In genomic region chr6:130322673-130323268, GRCh38 we compare ENCODE assay signal across 8 cellular contexts. TPM values are rescaled to one million over a fixed set of nuclear protein-coding genes. Genes with fewer than 3 reads are reported as not detected.
A peak's percentile ranks its signal among the peaks of the same experiment; 100 is the strongest.
DNase-seq lines count a peak whose midpoint lies in the region; ATAC-seq and TF ChIP-seq lines count a peak whose summit lies in the region.

No MANE protein-coding gene starts in this region.

- intact Hi-C loops in MCF 10A (cut with micrococcal nuclease): loop anchor here (1.0 kb wide), 4 partner anchors 376 to 550 kb away; no protein-coding TSS in a partner anchor

- peak; percentile 86 for ATAC-seq in left lobe of liver
- no peak for ATAC-seq in HG02981 (IDR thresholded peaks at IDR 0.05; ENCODE audit: unreplicated experiment)

- peak; percentile 89 for TF ChIP-seq CTCF in LNCaP clone FGC (IDR thresholded peaks at IDR 0.05; ENCODE audit: control insufficient read depth, extremely low read depth, insufficient read depth)
- TF ChIP-seq CTCF in MCF 10A (IDR thresholded peaks at IDR 0.05; ENCODE audit: unreplicated experiment): peak; percentile 78

- DNase-seq in activated CD4-positive, CD25-positive, alpha-beta regulatory T cell (lab: John Stamatoyannopoulos, UW): peak in 3 of 4 experiments; percentile 4 to 23 (median 14)
- no peak for DNase-seq in activated CD4-positive, CD25-positive, alpha-beta regulatory T cell treated with anti-CD3 and anti-CD28 coated beads, Interleukin-2, amount 50 U/mL, for 72 hours
- DNase-seq in LNCaP clone FGC (ENCODE audit: low read depth) (peak; percentile 31), T-helper 22 cell (ENCODE audit: low read depth) (peak; percentile 7), MCF 10A (ENCODE audit: unreplicated experiment) (peak; percentile 64), left lobe of liver (ENCODE audit: low spot score) (no peak)
- peak; percentile 41 for DNase-seq in stimulated activated CD8-positive, alpha-beta memory T cell treated with anti-CD3 and anti-CD28 coated beads, Interleukin-12 subunit alpha, Interleukin-12 subunit beta, amount 100 ng/mL, for 1 hour (ENCODE audit: low read depth)

- H3K4me3 Mint-ChIP-seq in MCF 10A (ENCODE audit: unreplicated experiment): no peak overlapping the region

- H3K27ac Mint-ChIP-seq in MCF 10A (ENCODE audit: low read depth, unreplicated experiment): no peak overlapping the region

- H3K27me3 Mint-ChIP-seq in MCF 10A (ENCODE audit: insufficient read depth, unreplicated experiment): peaks cover 24% of the 10 kb centered on the region

- H3K36me3 Mint-ChIP-seq in MCF 10A (ENCODE audit: insufficient read depth, unreplicated experiment): no peaks in the 10 kb centered on the region

- no peak overlapping the region for H3K4me3 ChIP-seq in LNCaP clone FGC (ENCODE audit: low read depth, low read length)

- POLR2A ChIA-PET in MCF 10A (lab: Yijun Ruan, JAX): interaction anchor here (1.1 kb wide), 1 partner anchor 9 kb away, joined by 3 read pairs; no protein-coding TSS in a partner anchor

- H3K9me3 Mint-ChIP-seq in MCF 10A (ENCODE audit: unreplicated experiment): no peaks in the 10 kb centered on the region

- BruUV-seq in MCF 10A (replicated peaks; lab: Mats Ljungman, UMichigan): no TSS peak

- CTCF ChIA-PET in MCF 10A (lab: Yijun Ruan, JAX): interaction anchor here (0.6 to 9.7 kb wide), 17 partner anchors 14 to 550 kb away, joined by 3 to 145 read pairs (median 4); no protein-coding TSS in a partner anchor

- H3K4me1 Mint-ChIP-seq in MCF 10A (ENCODE audit: insufficient read depth, unreplicated experiment): peaks cover 9% of the 10 kb centered on the region

RNA-seq across cellular contexts. Expression of gene TMEM200A, which starts 43.0 kb away (rescaled TPM):
- total RNA-seq in MCF 10A (2022) (not detected in 2 replicates), left lobe of liver (0.10 TPM)

Comparison
In these comparisons a context has a peak if more than half of its experiments do, and no peak if none do; other contexts are left out.
1. DNase-seq: peak in activated CD4-positive, CD25-positive, alpha-beta regulatory T cell (3 of 4), LNCaP clone FGC (single experiment), T-helper 22 cell (single experiment), MCF 10A (single experiment) and stimulated activated CD8-positive, alpha-beta memory T cell treated with anti-CD3 and anti-CD28 coated beads, Interleukin-12 subunit alpha, Interleukin-12 subunit beta, amount 100 ng/mL, for 1 hour (single experiment); none in activated CD4-positive, CD25-positive, alpha-beta regulatory T cell treated with anti-CD3 and anti-CD28 coated beads, Interleukin-2, amount 50 U/mL, for 72 hours (single experiment) and left lobe of liver (single experiment).